Comparison of ENCODE assay signal across 8 cellular contexts in genomic region chr1:225480825-225481434, GRCh38. TPM values are rescaled to one million over a fixed set of nuclear protein-coding genes. Genes with fewer than 3 reads are reported as not detected.
DNase-seq lines count a peak whose midpoint lies in the region; ATAC-seq and FAIRE-seq lines count a peak whose summit lies in the region.

No MANE protein-coding gene starts in this region.

- intact Hi-C loops in left ventricle myocardium superior (cut with micrococcal nuclease), result no loop called here

- DNase-seq in COLO829 (ENCODE audit: low spot score) (peak; percentile 62), GM19240 (ENCODE audit: insufficient read length, low spot score) (peak; percentile 44), NCI-H510A (lab: John Stamatoyannopoulos, UW) (peak; percentile 79), left ventricle myocardium superior (peak; percentile 55), GM19239 (ENCODE audit: insufficient read length, low spot score) (no peak)
- DNase-seq in activated T-cell treated with anti-CD3 and anti-CD28 coated beads, Interleukin-2, amount 50 U/mL, for 48 hours, result peak; percentile 71 to 78
- DNase-seq in stimulated activated CD4-positive, alpha-beta T cell treated with anti-CD3 and anti-CD28 coated beads, Interleukin-2, amount 100 ng/mL, for 48 hours, result peak; percentile 50 to 56

- ATAC-seq in HG03280 (IDR thresholded peaks at IDR 0.05; ENCODE audit: unreplicated experiment) (peak; percentile 86), left ventricle myocardium superior (peak; percentile 42)

- FAIRE-seq in GM19239 (lab: Jason Lieb, UNC), result no peak

RNA-seq across cellular contexts. Expression of gene LBR, which starts 53.1 kb away (rescaled TPM):
- 9.5 TPM for total RNA-seq in left ventricle myocardium superior
